In the genomic region with DNA sequence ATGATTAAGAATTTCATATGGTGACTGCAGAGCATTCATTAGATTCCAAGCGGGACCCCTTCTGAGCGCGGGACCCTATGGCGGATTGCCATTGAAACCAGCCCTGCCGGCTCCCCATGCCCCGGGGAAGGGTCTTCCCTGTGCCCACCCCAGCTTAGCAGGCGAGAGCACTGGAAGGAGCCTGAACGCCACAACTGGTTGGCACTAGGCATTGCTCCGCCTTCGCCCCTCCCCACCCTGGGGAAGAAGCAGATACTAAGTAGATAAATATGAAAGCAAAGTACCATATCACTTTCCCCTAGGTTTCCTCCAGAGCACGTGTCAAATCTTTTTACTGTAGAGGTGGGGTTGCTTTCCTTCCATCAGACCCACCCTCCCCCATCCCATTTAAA, we compare ENCODE assay signal across 10 cellular contexts.
DNase-seq lines count a peak whose midpoint lies in the region; ATAC-seq and TF ChIP-seq lines count a peak whose summit lies in the region.
"Had no signal": no experiment of that assay in that cellular context is flagged by ENCODE, and none has a peak within 500 bp of the region (broad histone marks: within the 10 kb centered on the region; RNA-seq: fewer than 3 reads in every experiment).

No MANE protein-coding gene starts in this region.

- H3K4me3 ChIP-seq in cardiac fibroblast (replicated peaks in 1 of 2; ENCODE audit: low read depth in 2 of 2, low read length in 2 of 2) (peak overlapping the region; percentile 43 to 54), lower lobe of right lung (peak overlapping the region; percentile 46), upper lobe of right lung (peak overlapping the region; percentile 54)
- H3K4me3 ChIP-seq: K562 had no signal

- H3K27ac ChIP-seq in lower lobe of right lung, result no peak overlapping the region
- no peak overlapping the region for H3K27ac ChIP-seq in upper lobe of right lung

- H3K27ac Mint-ChIP-seq in naive thymus-derived CD8-positive, alpha-beta T cell, result no peak overlapping the region
- H3K27ac Mint-ChIP-seq: stimulated activated effector memory CD8-positive, alpha-beta T cell treated with anti-CD3 and anti-CD28 coated beads, Interleukin-12 subunit alpha, Interleukin-12 subunit beta, amount 100 ng/mL, for 72 hours had no signal

- H3K36me3 ChIP-seq in lower lobe of right lung (no peaks in the 10 kb centered on the region), upper lobe of right lung (no peaks in the 10 kb centered on the region)

- H3K9me3 ChIP-seq in lower lobe of right lung (no peaks in the 10 kb centered on the region), upper lobe of right lung (no peaks in the 10 kb centered on the region)

- H3K36me3 Mint-ChIP-seq in naive thymus-derived CD8-positive, alpha-beta T cell, result no peaks in the 10 kb centered on the region
- H3K36me3 Mint-ChIP-seq: stimulated activated effector memory CD8-positive, alpha-beta T cell treated with anti-CD3 and anti-CD28 coated beads, Interleukin-12 subunit alpha, Interleukin-12 subunit beta, amount 100 ng/mL, for 72 hours had no signal

- peak; percentile 54 to 56 for ATAC-seq in lower lobe of right lung
- peak; percentile 54 for ATAC-seq in upper lobe of right lung
- no peak for ATAC-seq in naive thymus-derived CD8-positive, alpha-beta T cell
- no peak for ATAC-seq in HG03039 (IDR thresholded peaks at IDR 0.05; ENCODE audit: unreplicated experiment)
- ATAC-seq: K562; stimulated activated effector memory CD8-positive, alpha-beta T cell treated with anti-CD3 and anti-CD28 coated beads, Interleukin-12 subunit alpha, Interleukin-12 subunit beta, amount 100 ng/mL, for 72 hours had no signal

- DNase-seq in NOMO-1 (lab: John Stamatoyannopoulos, UW; ENCODE audit: unreplicated experiment in 2 of 2) (peak; percentile 4 to 21), NOMO-1 treated with dmso at 0.1 percent for 144 hours (lab: John Stamatoyannopoulos, UW; ENCODE audit: unreplicated experiment) (no peak), cardiac fibroblast (ENCODE audit: low read depth in 2 of 2) (no peak), lower lobe of right lung (peak; percentile 50), upper lobe of right lung (no peak), NCI-H510A (lab: John Stamatoyannopoulos, UW) (no peak)
- no peak for DNase-seq in naive thymus-derived CD8-positive, alpha-beta T cell

- no peak overlapping the region for H3K4me3 Mint-ChIP-seq in naive thymus-derived CD8-positive, alpha-beta T cell
- H3K4me3 Mint-ChIP-seq: stimulated activated effector memory CD8-positive, alpha-beta T cell treated with anti-CD3 and anti-CD28 coated beads, Interleukin-12 subunit alpha, Interleukin-12 subunit beta, amount 100 ng/mL, for 72 hours had no signal

- peaks cover 2 to 9% (median 8%) of the 10 kb centered on the region in 4 donors for H3K4me1 Mint-ChIP-seq in naive thymus-derived CD8-positive, alpha-beta T cell
- H3K4me1 Mint-ChIP-seq: stimulated activated effector memory CD8-positive, alpha-beta T cell treated with anti-CD3 and anti-CD28 coated beads, Interleukin-12 subunit alpha, Interleukin-12 subunit beta, amount 100 ng/mL, for 72 hours had no signal

- H3K4me1 ChIP-seq in lower lobe of right lung, result peaks cover 12% of the 10 kb centered on the region
- H3K4me1 ChIP-seq in upper lobe of right lung, result peaks cover 7% of the 10 kb centered on the region

- POLR2A ChIA-PET in naive thymus-derived CD8-positive, alpha-beta T cell (lab: Charles Lee), result no interaction called here

- no peak for TF ChIP-seq CTCF in cardiac fibroblast (IDR thresholded peaks at IDR 0.05; ENCODE audit: low read depth, low read length)
- no peak for TF ChIP-seq CTCF in lower lobe of right lung (IDR thresholded peaks at IDR 0.05)
- TF ChIP-seq CTCF in upper lobe of right lung (IDR thresholded peaks at IDR 0.05), result no peak

- H3K27me3 Mint-ChIP-seq in naive thymus-derived CD8-positive, alpha-beta T cell, result peaks cover 11 to 41% (median 28%) of the 10 kb centered on the region in 5 donors

- peaks cover 10% of the 10 kb centered on the region for H3K27me3 ChIP-seq in lower lobe of right lung (ENCODE audit: low read depth)
- H3K27me3 ChIP-seq in upper lobe of right lung, result no peaks in the 10 kb centered on the region

- H3K9me3 Mint-ChIP-seq in naive thymus-derived CD8-positive, alpha-beta T cell, result peaks cover 0 to 2% (median 0%) of the 10 kb centered on the region in 9 donors
- H3K9me3 Mint-ChIP-seq: stimulated activated effector memory CD8-positive, alpha-beta T cell treated with anti-CD3 and anti-CD28 coated beads, Interleukin-12 subunit alpha, Interleukin-12 subunit beta, amount 100 ng/mL, for 72 hours had no signal

- intact Hi-C loops in lower lobe of right lung (cut with DNase I) (no loop called here), upper lobe of right lung (cut with DNase I) (no loop called here)

Comparison
In these comparisons a context has a peak if more than half of its experiments do, and no peak if none do; other contexts are left out.
1. DNase-seq: peak in NOMO-1 (2 of 2) and lower lobe of right lung (single experiment); none in NOMO-1 treated with dmso at 0.1 percent for 144 hours (single experiment), cardiac fibroblast (0 of 2), upper lobe of right lung (single experiment), NCI-H510A (single experiment) and naive thymus-derived CD8-positive, alpha-beta T cell (0 of 10).
2. ATAC-seq: peak in lower lobe of right lung (2 of 2) and upper lobe of right lung (single experiment); none in naive thymus-derived CD8-positive, alpha-beta T cell (0 of 2) and HG03039 (single experiment).
3. Peak in every context shown above with its lines, with median percentiles within 50 percentile points of each other: H3K4me3 ChIP-seq.